8 cellular contexts compared by ENCODE assay signal in the genomic region with DNA sequence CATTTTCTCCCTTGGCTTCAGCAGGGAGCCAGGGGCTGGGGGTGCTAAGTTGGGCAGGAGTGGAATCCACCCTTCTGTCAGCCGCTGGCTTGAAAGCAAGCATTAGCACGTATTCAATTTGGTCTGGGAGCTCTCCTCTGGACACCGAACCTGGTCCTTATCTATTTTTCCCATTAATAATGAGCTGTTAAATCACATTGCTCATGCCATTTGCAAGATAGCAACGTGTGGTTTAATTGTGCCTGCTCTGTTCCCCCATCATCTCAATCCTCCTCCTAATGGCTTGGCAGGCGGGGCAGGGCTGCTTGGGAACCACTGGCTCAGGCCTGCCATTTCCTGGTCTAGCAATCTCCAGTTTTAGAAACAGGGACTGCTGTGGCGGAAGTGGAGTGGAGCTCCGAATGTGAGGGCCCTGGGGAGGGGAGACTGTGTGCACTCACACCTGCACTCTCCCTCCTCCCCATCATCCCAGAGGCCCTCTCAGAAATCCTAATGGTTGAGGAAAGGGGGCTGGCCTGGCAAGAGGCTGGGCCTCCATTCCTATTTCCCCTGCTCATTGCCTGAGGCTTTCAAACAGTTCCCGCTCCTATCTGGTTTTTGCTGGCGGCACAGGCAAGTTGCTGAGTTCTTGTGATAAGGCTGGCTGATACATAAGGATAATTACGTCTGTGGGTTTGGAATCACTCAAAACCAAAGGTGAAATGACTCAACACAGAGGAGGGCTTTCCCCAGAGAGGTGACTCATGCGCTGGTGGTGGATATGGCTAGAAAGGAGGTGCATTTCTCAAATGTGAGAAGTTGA.
DNase-seq lines count a peak whose midpoint lies in the region; ATAC-seq, FAIRE-seq and TF ChIP-seq lines count a peak whose summit lies in the region.

No MANE protein-coding gene starts in this region.

- peak overlapping the region; percentile 41 for H3K4me2 ChIP-seq in GM23248 (ENCODE audit: unreplicated experiment)
- H3K4me2 ChIP-seq in IMR-90 (ENCODE audit: low read depth, low read length): peak overlapping the region; percentile 9; the same call in 1 of the 2 replicates

- dilution Hi-C loops in IMR-90 (cut with HindIII; ENCODE audit: low sequenced_read_pairs, unreplicated experiment): no loop called here

- CTCF ChIA-PET in IMR-90 (lab: Yijun Ruan, JAX): interaction anchor here (0.6 kb wide), 1 partner anchor 15 kb away, joined by 4 read pairs; no protein-coding TSS in a partner anchor

- FAIRE-seq in kidney (lab: Jason Lieb, UNC): no peak

- H3K79me2 ChIP-seq in GM23248 (ENCODE audit: insufficient read depth): no peaks in the 10 kb centered on the region

- H3K23ac ChIP-seq in IMR-90 (ENCODE audit: low read depth, low read length): no peak overlapping the region

- no peaks in the 10 kb centered on the region for H3K9me2 ChIP-seq in GM23248 (ENCODE audit: insufficient read depth)

- peak overlapping the region; percentile 36 for H3K4ac ChIP-seq in IMR-90 (ENCODE audit: low read depth, low read length)

- H3K4me3 ChIP-seq in GM23248: no peak overlapping the region
- no peak overlapping the region for H3K4me3 ChIP-seq in IMR-90 (ENCODE audit: insufficient read depth, low read depth, low read length)
- H3K4me3 ChIP-seq in kidney (ENCODE audit: low read length in 2 of 2): no peak overlapping the region

- no peak overlapping the region for H3K9ac ChIP-seq in GM23248
- no peak overlapping the region for H3K9ac ChIP-seq in IMR-90 (ENCODE audit: low read depth, low read length)
- no peak overlapping the region for H3K9ac ChIP-seq in kidney (ENCODE audit: low read length in 2 of 2)

- H4K5ac ChIP-seq in IMR-90 (ENCODE audit: low read depth, low read length): no peak overlapping the region

- H3K27ac ChIP-seq in GM23248: no peak overlapping the region
- peak overlapping the region; percentile 25 for H3K27ac ChIP-seq in IMR-90 (ENCODE audit: insufficient read depth, low read length)
- H3K27ac ChIP-seq in kidney (ENCODE audit: low read depth in 2 of 2, low read length in 2 of 2): peak overlapping the region; percentile 15 to 45

- intact Hi-C loops in IMR-90 (cut with micrococcal nuclease): loop anchor here (2.0 kb wide), 1 partner anchor 59 kb away; no protein-coding TSS in a partner anchor
- intact Hi-C loops in activated T-helper 2 cell treated with anti-CD3 and anti-CD28 coated beads, Interferon-gamma antibody, Interleukin-2, Interleukin-4, amounts not matched to agents 10 μg/mL and 5 μg/mL and 100 μg/mL, durations not matched to agents 14 hours and 24 hours and 36 hours (cut with micrococcal nuclease): loop anchor here (1.0 to 10.0 kb wide), 4 partner anchors 270 to 923 kb away; a partner anchor contains a TSS
- intact Hi-C loops in kidney (cut with DNase I): no loop called here

- H2BK20ac ChIP-seq in IMR-90 (ENCODE audit: low read depth, low read length): peak overlapping the region; percentile 42; the same call in 1 of the 2 replicates

- no peak for TF ChIP-seq CTCF in IMR-90 (conservative IDR thresholded peaks at IDR 0.05; ENCODE audit: low read depth, low read length)
- TF ChIP-seq CTCF in kidney (IDR thresholded peaks at IDR 0.05; ENCODE audit: borderline replicate concordance, extremely low read depth, insufficient read depth): no peak
- no peak for TF ChIP-seq CTCF in type B pancreatic cell (conservative IDR thresholded peaks at IDR 0.05)

- H3K9me3 ChIP-seq in GM23248 (ENCODE audit: low read depth) (no peaks in the 10 kb centered on the region), IMR-90 (ENCODE audit: control insufficient read depth, insufficient read depth, low read length) (no peaks in the 10 kb centered on the region), kidney (ENCODE audit: control insufficient read depth in 1 of 2, low read length in 2 of 2) (no peaks in the 10 kb centered on the region)

- H4K8ac ChIP-seq in IMR-90 (ENCODE audit: low read depth in 2 of 2, low read length in 2 of 2): no peak overlapping the region

- H3F3A ChIP-seq in GM23248 (ENCODE audit: insufficient read depth): peaks cover 20% of the 10 kb centered on the region

- peaks cover 41% of the 10 kb centered on the region for H3K27me3 Mint-ChIP-seq in activated T-helper 2 cell treated with anti-CD3 and anti-CD28 coated beads, Interferon-gamma antibody, Interleukin-2, Interleukin-4, amounts not matched to agents 10 μg/mL and 5 μg/mL and 100 μg/mL, durations not matched to agents 14 hours and 24 hours and 36 hours (ENCODE audit: low read depth)
- H3K27me3 Mint-ChIP-seq in type B pancreatic cell: peaks cover 16% of the 10 kb centered on the region

- DNase-seq in GM23248 (peak; percentile 95), IMR-90 (peak; percentile 98), kidney (peak; percentile 66), type B pancreatic cell (ENCODE audit: extremely low spot score, unreplicated experiment) (no peak), left lobe of liver (ENCODE audit: low spot score) (no peak), germinal center (ENCODE audit: low spot score) (no peak)
- DNase-seq in activated T-helper 2 cell treated with anti-CD3 and anti-CD28 coated beads, Interferon-gamma antibody, Interleukin-2, Interleukin-4, amounts not matched to agents 10 μg/mL and 5 μg/mL and 100 μg/mL, durations not matched to agents 14 hours and 24 hours and 36 hours (ENCODE audit: low spot score): peak; percentile 19

- H4K91ac ChIP-seq in IMR-90 (ENCODE audit: insufficient read depth, low read depth, low read length): peak overlapping the region; percentile 30

- H4K20me1 ChIP-seq in GM23248 (ENCODE audit: insufficient read depth): no peaks in the 10 kb centered on the region
- peaks cover 3% of the 10 kb centered on the region; the same call in 1 of the 2 replicates for H4K20me1 ChIP-seq in IMR-90 (ENCODE audit: insufficient read depth, low read length)

- H3K27me3 ChIP-seq in GM23248 (replicated peaks; ENCODE audit: insufficient read depth) (no peaks in the 10 kb centered on the region), IMR-90 (ENCODE audit: control insufficient read depth, insufficient read depth, low read length) (peaks cover 7% of the 10 kb centered on the region; the same call in 1 of the 2 replicates)

- H3K14ac ChIP-seq in IMR-90 (replicated peaks; ENCODE audit: low read depth, low read length): no peak overlapping the region

- H3K56ac ChIP-seq in IMR-90 (ENCODE audit: extremely low read depth, insufficient read depth, low read length): no peak overlapping the region; the same call in 1 of the 2 replicates

- H3K4me3 Mint-ChIP-seq in activated T-helper 2 cell treated with anti-CD3 and anti-CD28 coated beads, Interferon-gamma antibody, Interleukin-2, Interleukin-4, amounts not matched to agents 10 μg/mL and 5 μg/mL and 100 μg/mL, durations not matched to agents 14 hours and 24 hours and 36 hours (ENCODE audit: low read depth): no peak overlapping the region
- no peak overlapping the region for H3K4me3 Mint-ChIP-seq in type B pancreatic cell

- TF ChIP-seq RAD21 in IMR-90 (IDR thresholded peaks at IDR 0.05; ENCODE audit: low read length): no peak

- no peak overlapping the region for H3K27ac Mint-ChIP-seq in activated T-helper 2 cell treated with anti-CD3 and anti-CD28 coated beads, Interferon-gamma antibody, Interleukin-2, Interleukin-4, amounts not matched to agents 10 μg/mL and 5 μg/mL and 100 μg/mL, durations not matched to agents 14 hours and 24 hours and 36 hours
- peak overlapping the region; percentile 57 for H3K27ac Mint-ChIP-seq in type B pancreatic cell

- H2BK120ac ChIP-seq in IMR-90 (ENCODE audit: low read depth, low read length): peak overlapping the region; percentile 2; the same call in 1 of the 2 replicates

- no TSS peak for BruUV-seq in IMR-90 (replicated peaks; lab: Mats Ljungman, UMichigan)

- H3K18ac ChIP-seq in IMR-90 (ENCODE audit: low read depth, low read length): no peak overlapping the region

- H3K4me1 Mint-ChIP-seq in activated T-helper 2 cell treated with anti-CD3 and anti-CD28 coated beads, Interferon-gamma antibody, Interleukin-2, Interleukin-4, amounts not matched to agents 10 μg/mL and 5 μg/mL and 100 μg/mL, durations not matched to agents 14 hours and 24 hours and 36 hours (ENCODE audit: low read depth): peaks cover 28% of the 10 kb centered on the region
- peaks cover 20% of the 10 kb centered on the region for H3K4me1 Mint-ChIP-seq in type B pancreatic cell (ENCODE audit: unreplicated experiment)

- no peaks in the 10 kb centered on the region for H3K9me3 Mint-ChIP-seq in activated T-helper 2 cell treated with anti-CD3 and anti-CD28 coated beads, Interferon-gamma antibody, Interleukin-2, Interleukin-4, amounts not matched to agents 10 μg/mL and 5 μg/mL and 100 μg/mL, durations not matched to agents 14 hours and 24 hours and 36 hours
- no peaks in the 10 kb centered on the region for H3K9me3 Mint-ChIP-seq in type B pancreatic cell

- H3K36me3 ChIP-seq in GM23248 (ENCODE audit: low read depth): no peaks in the 10 kb centered on the region
- H3K36me3 ChIP-seq in IMR-90 (ENCODE audit: control insufficient read depth, insufficient read depth, low read length): no peaks in the 10 kb centered on the region
- no peaks in the 10 kb centered on the region for H3K36me3 ChIP-seq in kidney (ENCODE audit: control insufficient read depth in 1 of 2, insufficient read depth in 2 of 2, low read length in 2 of 2)

- H2AFZ ChIP-seq in GM23248 (no peak overlapping the region), IMR-90 (replicated peaks; ENCODE audit: low read length, poor library complexity) (peak overlapping the region; percentile 75)

- peak overlapping the region; percentile 80; the same call in 1 of the 3 replicates for H2BK15ac ChIP-seq in IMR-90 (ENCODE audit: low read depth, low read length)

- in situ Hi-C loops in GM23248 (cut with MboI): no loop called here
- in situ Hi-C loops in IMR-90 (cut with MboI; ENCODE audit: low sequenced_read_pairs): no loop called here

- ATAC-seq in GM18505 (IDR thresholded peaks at IDR 0.05; ENCODE audit: unreplicated experiment) (peak; percentile 94), IMR-90 (ENCODE audit: low read depth) (peak; percentile 84), left lobe of liver (no peak)

- H3K79me1 ChIP-seq in IMR-90 (ENCODE audit: low read depth in 1 of 2, low read length in 2 of 2): no peaks in the 10 kb centered on the region

- 44 to 46% methylated on average over 11 of the region's 11 CpGs for WGBS in GM23248 (ENCODE audit: low coverage in 1 of 2, low lambda C conversion rate in 2 of 2, missing lambda C conversion rate in 2 of 2), 2 experiments
- 39% methylated on average over 6 of the region's 11 CpGs; no CpG with 5 or more reads in 1 of the 2 experiments for WGBS in IMR-90 (ENCODE audit: extremely low coverage in 2 of 2, insufficient read length in 1 of 2), 2 experiments

- peak overlapping the region; percentile 42; the same call in 1 of the 2 replicates for H2AK5ac ChIP-seq in IMR-90 (ENCODE audit: low read depth, low read length)

- peak overlapping the region; percentile 18 for H2AK9ac ChIP-seq in IMR-90 (replicated peaks; ENCODE audit: low read depth, low read length, poor library complexity)

- H3K9me1 ChIP-seq in IMR-90 (ENCODE audit: insufficient read depth, low read length): peaks cover 16% of the 10 kb centered on the region

- TF ChIP-seq POLR2A in GM18505 (IDR thresholded peaks at IDR 0.05; ENCODE audit: borderline replicate concordance, extremely low read depth, insufficient read depth, insufficient read length) (peak; percentile 25), IMR-90 (IDR thresholded peaks at IDR 0.05; ENCODE audit: low read depth, low read length) (no peak)

- peaks cover 32% of the 10 kb centered on the region for H3K4me1 ChIP-seq in GM23248 (ENCODE audit: insufficient read depth)
- peaks cover 11% of the 10 kb centered on the region for H3K4me1 ChIP-seq in IMR-90 (ENCODE audit: control insufficient read depth, insufficient read depth, low read length)
- H3K4me1 ChIP-seq in kidney (ENCODE audit: control insufficient read depth in 1 of 2, insufficient read depth in 1 of 2, low read depth in 1 of 2, low read length in 2 of 2): no peaks in the 10 kb centered on the region

- H3K36me3 Mint-ChIP-seq in activated T-helper 2 cell treated with anti-CD3 and anti-CD28 coated beads, Interferon-gamma antibody, Interleukin-2, Interleukin-4, amounts not matched to agents 10 μg/mL and 5 μg/mL and 100 μg/mL, durations not matched to agents 14 hours and 24 hours and 36 hours (ENCODE audit: low read depth): no peaks in the 10 kb centered on the region
- no peaks in the 10 kb centered on the region for H3K36me3 Mint-ChIP-seq in type B pancreatic cell

- POLR2A ChIA-PET in IMR-90 (lab: Charles Lee; ENCODE audit: unreplicated experiment): interaction anchor here (0.5 kb wide), 1 partner anchor 10 kb away, joined by 5 read pairs; no protein-coding TSS in a partner anchor

- H2BK5ac ChIP-seq in IMR-90 (ENCODE audit: low read depth, low read length, poor library complexity, severe bottlenecking): peak overlapping the region; percentile 8

Comparison
In these comparisons a context has a peak if more than half of its experiments do, and no peak if none do; other contexts are left out.
1. DNase-seq: peak in GM23248 (single experiment), IMR-90 (single experiment), activated T-helper 2 cell treated with anti-CD3 and anti-CD28 coated beads, Interferon-gamma antibody, Interleukin-2, Interleukin-4, amounts not matched to agents 10 μg/mL and 5 μg/mL and 100 μg/mL, durations not matched to agents 14 hours and 24 hours and 36 hours (single experiment) and kidney (single experiment); none in type B pancreatic cell (single experiment), left lobe of liver (single experiment) and germinal center (single experiment).